Comparison of ENCODE assay signal across 1 cellular context in genomic region chr3:10620833-10621082, GRCh38.
TF ChIP-seq lines count a peak whose summit lies in the region.

No MANE protein-coding gene starts in this region.

TF ChIP-seq in HCT116, 20 proteins besides CTCF, POLR2A, EP300 and RAD21:
- TF ChIP-seq ZBTB33 (IDR thresholded peaks at IDR 0.05; ENCODE audit: extremely low read depth, insufficient replicate concordance, low read length) (no peak), POLR2AphosphoS5 (IDR thresholded peaks at IDR 0.05; ENCODE audit: low read depth, low read length) (no peak), SIN3A (IDR thresholded peaks at IDR 0.05; ENCODE audit: low read depth) (no peak)
